1 cellular context compared by ENCODE assay signal in genomic region chr13:91292630-91293221, GRCh38.
TF ChIP-seq lines count a peak whose summit lies in the region.

No MANE protein-coding gene starts in this region.

TF ChIP-seq in GM23338, 12 proteins besides CTCF, POLR2A, EP300 and RAD21:
- TF ChIP-seq ZNF462 (CRISPR knock-in tag; IDR thresholded peaks at IDR 0.05): no peak
- no peak for TF ChIP-seq ZNF114 (CRISPR knock-in tag; IDR thresholded peaks at IDR 0.05)
- no peak for TF ChIP-seq REST (IDR thresholded peaks at IDR 0.05; ENCODE audit: unreplicated experiment)
- TF ChIP-seq ETS1 (IDR thresholded peaks at IDR 0.05): no peak
- TF ChIP-seq EZH2 (IDR thresholded peaks at IDR 0.05; ENCODE audit: low read depth, unreplicated experiment): no peak
- no peak for TF ChIP-seq STAT1 (IDR thresholded peaks at IDR 0.05; ENCODE audit: unreplicated experiment)
- no peak for TF ChIP-seq CREB1 (CRISPR knock-in tag; IDR thresholded peaks at IDR 0.05; ENCODE audit: low read depth)
- no peak for TF ChIP-seq NANOG (IDR thresholded peaks at IDR 0.05; ENCODE audit: borderline replicate concordance)
- no peak for TF ChIP-seq EZH2phosphoT487 (IDR thresholded peaks at IDR 0.05; ENCODE audit: unreplicated experiment)
- no peak for TF ChIP-seq ZNF331 (CRISPR knock-in tag; IDR thresholded peaks at IDR 0.05; ENCODE audit: low read depth)
- no peak for TF ChIP-seq POLR2AphosphoS5 (IDR thresholded peaks at IDR 0.05; ENCODE audit: low read depth)
- no peak for TF ChIP-seq JUNB (IDR thresholded peaks at IDR 0.05; ENCODE audit: unreplicated experiment)
TF ChIP-seq in GM23338: peak in this region for 0.
